Comparison of ENCODE assay signal across 13 cellular contexts in genomic region chr10:55160904-55161303, GRCh38.
DNase-seq lines count a peak whose midpoint lies in the region; ATAC-seq and TF ChIP-seq lines count a peak whose summit lies in the region.
"Had no signal": no experiment of that assay in that cellular context is flagged by ENCODE, and none has a peak within 500 bp of the region (broad histone marks: within the 10 kb centered on the region; RNA-seq: fewer than 3 reads in every experiment).

No MANE protein-coding gene starts in this region.

- no peaks in the 10 kb centered on the region for H3K36me3 ChIP-seq in RWPE2 (ENCODE audit: low read depth)
- H3K36me3 ChIP-seq: BE2C, HAP-1 had no signal

- no peaks in the 10 kb centered on the region for H3K4me1 ChIP-seq in RWPE2 (ENCODE audit: insufficient read depth, poor library complexity, severe bottlenecking)
- H3K4me1 ChIP-seq: HAP-1 had no signal

- ATAC-seq in RWPE2 (ENCODE audit: low read depth), result peak; percentile 57; the same call in 1 of the 3 replicates
- ATAC-seq in GM21390 (IDR thresholded peaks at IDR 0.05; ENCODE audit: unreplicated experiment), result no peak
- no peak for ATAC-seq in GM19463 (IDR thresholded peaks at IDR 0.05; ENCODE audit: unreplicated experiment)

- H3K4me3 ChIP-seq in RWPE2 (ENCODE audit: severe bottlenecking), result no peak overlapping the region
- no peak overlapping the region for H3K4me3 ChIP-seq in epithelial cell of esophagus (ENCODE audit: low read length)
- H3K4me3 ChIP-seq: HAP-1 had no signal

- no peak for TF ChIP-seq CTCF in RWPE2 (IDR thresholded peaks at IDR 0.05; ENCODE audit: poor library complexity, severe bottlenecking)
- no peak for TF ChIP-seq CTCF in epithelial cell of esophagus (IDR thresholded peaks at IDR 0.05; ENCODE audit: insufficient read depth, low read depth, low read length, missing control alignments)

- no peak overlapping the region for H3K27ac ChIP-seq in RWPE2 (ENCODE audit: poor library complexity, severe bottlenecking)

- H3K9me3 ChIP-seq in RWPE2 (ENCODE audit: severe bottlenecking), result no peaks in the 10 kb centered on the region
- H3K9me3 ChIP-seq: BE2C, HAP-1 had no signal

- no peaks in the 10 kb centered on the region for H3K27me3 ChIP-seq in RWPE2 (ENCODE audit: insufficient read depth, poor library complexity, severe bottlenecking)
- H3K27me3 ChIP-seq: BE2C had no signal

- DNase-seq in HT1080 (ENCODE audit: low read depth), result peak; percentile 27
- no peak for DNase-seq in RWPE2 (ENCODE audit: low spot score)
- DNase-seq in epithelial cell of esophagus (ENCODE audit: low read depth), result peak; percentile 61
- DNase-seq in DMS 273 treated with DMSO at 0.1 percent for 48 hours (lab: John Stamatoyannopoulos, UW), result no peak
- DNase-seq: ACHN; BE2C; C1 segment of cervical spinal cord; CD4-positive, CD25-positive, alpha-beta regulatory T cell; CD8-positive, alpha-beta memory T cell; COR-L47 had no signal

Comparison
In these comparisons a context has a peak if more than half of its experiments do, and no peak if none do; other contexts are left out.
1. DNase-seq: peak in HT1080 (single experiment) and epithelial cell of esophagus (single experiment); none in RWPE2 (single experiment) and DMS 273 treated with DMSO at 0.1 percent for 48 hours (single experiment).